In the genomic region with DNA sequence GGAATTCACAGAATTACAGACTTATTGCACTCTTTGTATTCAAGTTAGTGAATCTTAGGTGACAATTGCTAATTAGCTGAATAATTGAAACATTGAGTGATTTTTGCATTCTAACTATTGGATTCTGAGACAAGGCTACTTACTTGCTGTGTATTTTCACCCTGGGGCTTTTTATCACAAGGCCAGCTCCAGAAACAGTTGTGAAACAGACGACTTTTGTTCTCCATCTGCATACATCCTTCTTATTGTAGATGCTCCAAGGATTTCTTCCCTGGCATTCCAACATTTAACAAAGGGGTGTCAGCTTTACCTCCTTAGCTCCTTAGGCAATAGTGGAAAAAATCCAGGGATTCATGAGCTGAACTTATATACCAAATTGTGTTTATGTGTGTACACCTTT, we compare ENCODE assay signal across 23 cellular contexts.
"Had no signal": no experiment of that assay in that cellular context is flagged by ENCODE, and none has a peak within 500 bp of the region (broad histone marks: within the 10 kb centered on the region; RNA-seq: fewer than 3 reads in every experiment).

No MANE protein-coding gene starts in this region.

- DNase-seq: activated B cell treated with CpG ODN at 0.5 μM for 24 hours; activated CD4-positive, alpha-beta T cell treated with anti-CD3 and anti-CD28 coated beads for 4 hours; activated CD4-positive, alpha-beta T cell treated with anti-CD3 and anti-CD28 coated beads, Interleukin-2, amount 50 U/mL, for 1 hour; activated CD4-positive, alpha-beta T cell treated with anti-CD3 and anti-CD28 coated beads, Interleukin-2, amount 50 U/mL, for 4 hours; activated CD4-positive, CD25-positive, alpha-beta regulatory T cell treated with anti-CD3 and anti-CD28 coated beads, Interleukin-2, amount 50 U/mL, for 72 hours; activated CD8-positive, alpha-beta memory T cell treated with anti-CD3 and anti-CD28 coated beads, Interleukin-2, amount 50 U/mL, for 4 hours; activated effector memory CD4-positive, alpha-beta T cell treated with anti-CD3 and anti-CD28 coated beads, Interleukin-2, amount 50 U/mL, for 16 hours; activated gamma-delta T cell treated with Interleukin-2 at 50 U/mL for 16 hours; activated naive CD4-positive, alpha-beta T cell; activated naive CD4-positive, alpha-beta T cell treated with anti-CD3 and anti-CD28 coated beads, Interleukin-2, amount 50 U/mL, for 16 hours; activated naive CD8-positive, alpha-beta T cell treated with anti-CD3 and anti-CD28 coated beads for 36 hours; activated T-cell treated with anti-CD3 and anti-CD28 coated beads for 4 hours; activated T-cell treated with anti-CD3 and anti-CD28 coated beads, Interleukin-2, amount 50 U/mL, for 1 hour; activated T-cell treated with anti-CD3 and anti-CD28 coated beads, Interleukin-2, amount 50 U/mL, for 4 hours; amniotic stem cell; aorta; brain microvascular endothelial cell; central memory CD4-positive, alpha-beta T cell; T-helper 9 cell had no signal

- ATAC-seq: activated naive CD4-positive, alpha-beta T cell treated with anti-CD3 and anti-CD28 coated beads, Interleukin-2, amount 50 U/mL, for 72 hours; activated T-cell treated with anti-CD3 and anti-CD28 coated beads, Interleukin-2, amount 50 U/mL, for 4 hours; activated T-cell treated with anti-CD3 and anti-CD28 coated beads, Interleukin-2, amount 50 U/mL, for 72 hours; activated T-helper 17 cell treated with anti-CD3 and anti-CD28 coated beads, Interleukin-2, amount 50 U/mL, for 72 hours; body of pancreas had no signal
